14 cellular contexts compared by ENCODE assay signal in the genomic region with DNA sequence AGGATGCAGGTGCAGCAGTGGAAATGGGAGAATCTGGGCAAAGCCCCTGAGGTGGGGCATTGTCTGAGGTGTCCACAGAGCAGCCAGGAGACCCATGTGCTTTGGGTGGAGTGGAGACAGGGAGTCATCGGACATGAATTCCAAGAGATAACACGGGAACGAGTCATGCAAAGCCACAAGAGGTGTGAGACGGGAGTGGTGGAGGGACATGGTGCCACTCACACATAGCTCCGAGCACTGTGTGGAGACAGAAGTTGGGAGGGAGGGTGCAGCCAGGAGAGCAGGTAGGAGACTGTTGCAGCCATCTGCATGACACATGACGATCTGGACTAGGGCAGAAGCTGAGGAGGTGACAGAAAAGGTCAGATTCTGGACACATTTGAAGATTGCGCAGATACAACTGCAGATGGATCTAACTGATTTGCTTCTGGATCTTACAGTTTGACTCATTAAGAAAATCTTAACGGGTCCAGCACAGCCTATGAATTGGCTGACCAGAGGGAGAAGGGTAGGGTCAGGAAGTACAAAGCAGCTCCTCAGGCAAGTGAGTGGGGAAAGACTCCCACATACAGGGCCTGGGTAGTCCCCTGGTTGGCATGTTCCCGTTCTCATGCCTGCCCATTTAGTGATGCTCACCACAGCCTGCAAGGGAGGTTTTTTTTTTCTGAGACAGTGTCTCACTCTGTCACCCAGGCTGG.
DNase-seq lines count a peak whose midpoint lies in the region; ATAC-seq, FAIRE-seq and TF ChIP-seq lines count a peak whose summit lies in the region.
"Had no signal": no experiment of that assay in that cellular context is flagged by ENCODE, and none has a peak within 500 bp of the region (broad histone marks: within the 10 kb centered on the region; RNA-seq: fewer than 3 reads in every experiment).

No MANE protein-coding gene starts in this region.

- H3K4me3 ChIP-seq in stomach = no peak overlapping the region
- H3K4me3 ChIP-seq: colonic mucosa had no signal

- no peaks in the 10 kb centered on the region for H3K9me3 ChIP-seq in stomach
- H3K9me3 ChIP-seq: colonic mucosa had no signal

- H3K4me1 ChIP-seq in foreskin keratinocyte (no peaks in the 10 kb centered on the region), stomach (no peaks in the 10 kb centered on the region)
- H3K4me1 ChIP-seq: colonic mucosa had no signal

- H3K27ac ChIP-seq in foreskin keratinocyte = no peak overlapping the region
- no peak overlapping the region for H3K27ac ChIP-seq in stomach
- H3K27ac ChIP-seq: colonic mucosa had no signal

- H3K27me3 ChIP-seq in foreskin keratinocyte (no peaks in the 10 kb centered on the region), stomach (peaks cover 0 to 3% (median 0%) of the 10 kb centered on the region in 3 donors)
- H3K27me3 ChIP-seq: colonic mucosa had no signal

- DNase-seq in A172 (ENCODE audit: low spot score) = peak; percentile 84
- peak; percentile 76 for DNase-seq in H54 (ENCODE audit: insufficient read length, low spot score)
- peak; percentile 33 to 62 for DNase-seq in foreskin keratinocyte
- DNase-seq in NCI-H748 treated with DMSO at 0.1 percent for 48 hours (lab: John Stamatoyannopoulos, UW) = no peak
- no peak for DNase-seq in activated T-cell treated with anti-CD3 and anti-CD28 coated beads, Interleukin-2, amount 50 U/mL, for 1 hour
- DNase-seq in NCI-H2171 treated with DMSO at 0.1 percent for 48 hours (lab: John Stamatoyannopoulos, UW) = no peak
- DNase-seq in stomach = no peak
- DNase-seq: activated CD4-positive, CD25-positive, alpha-beta regulatory T cell; activated CD8-positive, alpha-beta memory T cell treated with anti-CD3 and anti-CD28 coated beads, Interleukin-2, amount 50 U/mL, for 4 hours; AML-193; colonic mucosa; stimulated activated CD4-positive, alpha-beta T cell treated with anti-CD3 and anti-CD28 coated beads, Interleukin-1b, Interleukin-23, amount 100 ng/mL, for 48 hours; stimulated activated CD8-positive, alpha-beta memory T cell treated with anti-CD3 and anti-CD28 coated beads, Interleukin-4, amount 100 ng/mL, for 48 hours had no signal

- intact Hi-C loops in stomach (cut with DNase I; ENCODE audit: low total_unique reads) = no loop called here

- H3K36me3 ChIP-seq in stomach = no peaks in the 10 kb centered on the region
- H3K36me3 ChIP-seq: colonic mucosa had no signal

- TF ChIP-seq CTCF in foreskin keratinocyte (conservative IDR thresholded peaks at IDR 0.05) (no peak), stomach (IDR thresholded peaks at IDR 0.05) (no peak)

- TF ChIP-seq POLR2A in H54 (IDR thresholded peaks at IDR 0.05; ENCODE audit: low read depth, low read length) (no peak), stomach (IDR thresholded peaks at IDR 0.05) (no peak)

- ATAC-seq in SK-N-SH treated with all-trans-retinoic acid at 6 μM for 48 hours = peak; percentile 17; the same call in 1 of the 3 replicates
- peak; percentile 69 for ATAC-seq in foreskin keratinocyte

- FAIRE-seq in H54 (lab: Jason Lieb, UNC) = no peak

- no peak for TF ChIP-seq EP300 in stomach (IDR thresholded peaks at IDR 0.05)

- 75 to 85% (median 78%) methylated on average over 9 of the region's 9 CpGs for WGBS in stomach, 5 donors

TF ChIP-seq in SK-N-SH treated with all-trans-retinoic acid at 6 μM for 48 hours, 23 proteins besides CTCF, POLR2A, EP300 and RAD21:
- TF ChIP-seq ZNF8 (CRISPR knock-in tag; IDR thresholded peaks at IDR 0.05) = no peak
- TF ChIP-seq ARNTL (CRISPR knock-in tag; IDR thresholded peaks at IDR 0.05; ENCODE audit: borderline replicate concordance, low read depth) = no peak
- TF ChIP-seq OSR1 (CRISPR knock-in tag; IDR thresholded peaks at IDR 0.05) = no peak
- TF ChIP-seq RARB (CRISPR knock-in tag; IDR thresholded peaks at IDR 0.05) = no peak
- no peak for TF ChIP-seq ZNF565 (CRISPR knock-in tag; conservative IDR thresholded peaks at IDR 0.05; ENCODE audit: low read depth)
- TF ChIP-seq CSDC2 (CRISPR knock-in tag; IDR thresholded peaks at IDR 0.05) = no peak
- TF ChIP-seq, protein P1, sequence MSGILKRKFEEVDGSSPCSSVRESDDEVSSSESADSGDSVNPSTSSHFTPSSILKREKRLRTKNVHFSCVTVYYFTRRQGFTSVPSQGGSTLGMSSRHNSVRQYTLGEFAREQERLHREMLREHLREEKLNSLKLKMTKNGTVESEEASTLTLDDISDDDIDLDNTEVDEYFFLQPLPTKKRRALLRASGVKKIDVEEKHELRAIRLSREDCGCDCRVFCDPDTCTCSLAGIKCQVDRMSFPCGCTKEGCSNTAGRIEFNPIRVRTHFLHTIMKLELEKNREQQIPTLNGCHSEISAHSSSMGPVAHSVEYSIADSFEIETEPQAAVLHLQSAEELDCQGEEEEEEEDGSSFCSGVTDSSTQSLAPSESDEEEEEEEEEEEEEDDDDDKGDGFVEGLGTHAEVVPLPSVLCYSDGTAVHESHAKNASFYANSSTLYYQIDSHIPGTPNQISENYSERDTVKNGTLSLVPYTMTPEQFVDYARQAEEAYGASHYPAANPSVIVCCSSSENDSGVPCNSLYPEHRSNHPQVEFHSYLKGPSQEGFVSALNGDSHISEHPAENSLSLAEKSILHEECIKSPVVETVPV (CRISPR knock-in tag; IDR thresholded peaks at IDR 0.05) = no peak
- no peak for TF ChIP-seq PPARA (CRISPR knock-in tag; IDR thresholded peaks at IDR 0.05; ENCODE audit: borderline replicate concordance)
- TF ChIP-seq, protein P2, sequence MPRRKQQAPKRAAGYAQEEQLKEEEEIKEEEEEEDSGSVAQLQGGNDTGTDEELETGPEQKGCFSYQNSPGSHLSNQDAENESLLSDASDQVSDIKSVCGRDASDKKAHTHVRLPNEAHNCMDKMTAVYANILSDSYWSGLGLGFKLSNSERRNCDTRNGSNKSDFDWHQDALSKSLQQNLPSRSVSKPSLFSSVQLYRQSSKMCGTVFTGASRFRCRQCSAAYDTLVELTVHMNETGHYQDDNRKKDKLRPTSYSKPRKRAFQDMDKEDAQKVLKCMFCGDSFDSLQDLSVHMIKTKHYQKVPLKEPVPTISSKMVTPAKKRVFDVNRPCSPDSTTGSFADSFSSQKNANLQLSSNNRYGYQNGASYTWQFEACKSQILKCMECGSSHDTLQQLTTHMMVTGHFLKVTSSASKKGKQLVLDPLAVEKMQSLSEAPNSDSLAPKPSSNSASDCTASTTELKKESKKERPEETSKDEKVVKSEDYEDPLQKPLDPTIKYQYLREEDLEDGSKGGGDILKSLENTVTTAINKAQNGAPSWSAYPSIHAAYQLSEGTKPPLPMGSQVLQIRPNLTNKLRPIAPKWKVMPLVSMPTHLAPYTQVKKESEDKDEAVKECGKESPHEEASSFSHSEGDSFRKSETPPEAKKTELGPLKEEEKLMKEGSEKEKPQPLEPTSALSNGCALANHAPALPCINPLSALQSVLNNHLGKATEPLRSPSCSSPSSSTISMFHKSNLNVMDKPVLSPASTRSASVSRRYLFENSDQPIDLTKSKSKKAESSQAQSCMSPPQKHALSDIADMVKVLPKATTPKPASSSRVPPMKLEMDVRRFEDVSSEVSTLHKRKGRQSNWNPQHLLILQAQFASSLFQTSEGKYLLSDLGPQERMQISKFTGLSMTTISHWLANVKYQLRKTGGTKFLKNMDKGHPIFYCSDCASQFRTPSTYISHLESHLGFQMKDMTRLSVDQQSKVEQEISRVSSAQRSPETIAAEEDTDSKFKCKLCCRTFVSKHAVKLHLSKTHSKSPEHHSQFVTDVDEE (CRISPR knock-in tag; IDR thresholded peaks at IDR 0.05) = no peak

Comparison
In these comparisons a context has a peak if more than half of its experiments do, and no peak if none do; other contexts are left out.
1. DNase-seq: peak in A172 (single experiment), H54 (single experiment) and foreskin keratinocyte (2 of 2); none in NCI-H748 treated with DMSO at 0.1 percent for 48 hours (single experiment), activated T-cell treated with anti-CD3 and anti-CD28 coated beads, Interleukin-2, amount 50 U/mL, for 1 hour (single experiment), NCI-H2171 treated with DMSO at 0.1 percent for 48 hours (single experiment) and stomach (single experiment).